ENCODE assay signal across 26 cellular contexts in the genomic region with DNA sequence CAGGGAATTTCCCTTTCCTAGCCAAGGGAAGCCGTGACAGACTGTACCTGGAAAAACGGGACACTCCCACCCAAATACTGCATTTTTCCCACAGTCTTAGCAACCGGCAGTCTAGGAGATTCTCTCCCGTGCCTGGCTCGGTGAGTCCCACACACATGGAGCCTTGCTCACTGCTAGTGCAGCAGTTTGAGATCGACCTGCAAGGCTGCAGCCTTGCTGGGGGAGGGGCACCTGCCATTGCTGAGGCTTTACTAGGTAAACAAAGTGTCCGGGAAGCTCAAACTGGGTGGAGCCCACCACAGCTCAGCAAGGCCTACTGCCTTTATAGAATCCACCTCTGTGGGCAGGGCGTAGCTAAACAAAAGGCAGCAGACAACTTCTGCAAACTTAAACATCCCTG.
A peak's percentile ranks its signal among the peaks of the same experiment; 100 is the strongest.
DNase-seq lines count a peak whose midpoint lies in the region; ATAC-seq, FAIRE-seq and TF ChIP-seq lines count a peak whose summit lies in the region.
"Had no signal": no experiment of that assay in that cellular context is flagged by ENCODE, and none has a peak within 500 bp of the region (broad histone marks: within the 10 kb centered on the region; RNA-seq: fewer than 3 reads in every experiment).

No MANE protein-coding gene starts in this region.

- peak; percentile 33 for FAIRE-seq in GM12891 (lab: Jason Lieb, UNC)
- FAIRE-seq: A204.1, G401.6, GM12892 had no signal

- DNase-seq in ELF-1 (ENCODE audit: low read depth, low spot score) (peak; percentile 27), GM12891 (ENCODE audit: insufficient read length, low spot score) (no peak), neural progenitor cell (ENCODE audit: low spot score) (peak; percentile 5)
- DNase-seq in activated T-cell treated with anti-CD3 and anti-CD28 coated beads, Interleukin-2, amount 50 U/mL, for 24 hours = no peak
- DNase-seq: 8988T; ACHN; BE2C; C1 segment of cervical spinal cord; CD4-positive, alpha-beta memory T cell; CD4-positive, CD25-positive, alpha-beta regulatory T cell; CD8-positive, alpha-beta memory T cell; COR-L47; DMS 273 treated with DMSO at 0.1 percent for 48 hours; DMS153; DMS53; DMS79; DND-41; EL; GF-D8 had no signal

- H3K27me3 ChIP-seq in neural progenitor cell = no peaks in the 10 kb centered on the region
- H3K27me3 ChIP-seq: BE2C, BLaER1 had no signal

- H3K4me3 Mint-ChIP-seq in neural progenitor cell = no peak overlapping the region
- H3K4me3 Mint-ChIP-seq in activated T-cell treated with anti-CD3 and anti-CD28 coated beads, Interleukin-2, amount 50 U/mL, for 24 hours = no peak overlapping the region
- H3K4me3 Mint-ChIP-seq: CD14-positive monocyte; CD4-positive, alpha-beta memory T cell; CD4-positive, CD25-positive, alpha-beta regulatory T cell; CD8-positive, alpha-beta memory T cell had no signal

- H3K4me3 ChIP-seq in neural progenitor cell = no peak overlapping the region
- H3K4me3 ChIP-seq: BLaER1 had no signal

- no peaks in the 10 kb centered on the region for H3K4me1 ChIP-seq in neural progenitor cell
- H3K4me1 ChIP-seq: BE2C had no signal

- no peaks in the 10 kb centered on the region for H3K9me3 Mint-ChIP-seq in neural progenitor cell
- H3K9me3 Mint-ChIP-seq in activated T-cell treated with anti-CD3 and anti-CD28 coated beads, Interleukin-2, amount 50 U/mL, for 24 hours = no peaks in the 10 kb centered on the region

- no peak for ATAC-seq in HG02938 (IDR thresholded peaks at IDR 0.05; ENCODE audit: unreplicated experiment)
- no peak for ATAC-seq in GM18498 (IDR thresholded peaks at IDR 0.05; ENCODE audit: unreplicated experiment)

- no peaks in the 10 kb centered on the region for H3K9me3 ChIP-seq in neural progenitor cell (ENCODE audit: low read depth)
- H3K9me3 ChIP-seq: BE2C had no signal

- TF ChIP-seq POLR2A in GM12891 (IDR thresholded peaks at IDR 0.05; ENCODE audit: low read depth, low read length) = no peak

- TF ChIP-seq CTCF in neural progenitor cell (IDR thresholded peaks at IDR 0.05) = no peak

- no peak overlapping the region for H3K9ac ChIP-seq in neural progenitor cell
- H3K9ac ChIP-seq: BLaER1 had no signal

- no peaks in the 10 kb centered on the region for H3K36me3 Mint-ChIP-seq in neural progenitor cell
- no peaks in the 10 kb centered on the region for H3K36me3 Mint-ChIP-seq in activated T-cell treated with anti-CD3 and anti-CD28 coated beads, Interleukin-2, amount 50 U/mL, for 24 hours (ENCODE audit: low read depth)
- H3K36me3 Mint-ChIP-seq: CD14-positive monocyte; CD4-positive, alpha-beta memory T cell; CD4-positive, CD25-positive, alpha-beta regulatory T cell; CD8-positive, alpha-beta memory T cell had no signal

- H3K27ac Mint-ChIP-seq in neural progenitor cell = no peak overlapping the region
- no peak overlapping the region for H3K27ac Mint-ChIP-seq in activated T-cell treated with anti-CD3 and anti-CD28 coated beads, Interleukin-2, amount 50 U/mL, for 24 hours
- H3K27ac Mint-ChIP-seq: CD14-positive monocyte; CD4-positive, alpha-beta memory T cell; CD8-positive, alpha-beta memory T cell had no signal

- no peaks in the 10 kb centered on the region for H4K20me1 ChIP-seq in neural progenitor cell (ENCODE audit: low read depth)
- H4K20me1 ChIP-seq: BLaER1 had no signal

- H3F3A ChIP-seq in neural progenitor cell (ENCODE audit: low read depth) = no peaks in the 10 kb centered on the region

- H3K36me3 ChIP-seq in neural progenitor cell = no peaks in the 10 kb centered on the region
- H3K36me3 ChIP-seq: BE2C, BLaER1 had no signal

- H3K4me2 ChIP-seq in neural progenitor cell = no peak overlapping the region
- H3K4me2 ChIP-seq: BLaER1 had no signal

- no peaks in the 10 kb centered on the region for H3K79me2 ChIP-seq in neural progenitor cell (ENCODE audit: low read depth)

- peaks cover 2% of the 10 kb centered on the region for H3K4me1 Mint-ChIP-seq in neural progenitor cell
- peaks cover 11% of the 10 kb centered on the region for H3K4me1 Mint-ChIP-seq in activated T-cell treated with anti-CD3 and anti-CD28 coated beads, Interleukin-2, amount 50 U/mL, for 24 hours (ENCODE audit: low read depth)
- H3K4me1 Mint-ChIP-seq: CD14-positive monocyte; CD4-positive, CD25-positive, alpha-beta regulatory T cell had no signal

- no peak overlapping the region for H3K27ac ChIP-seq in neural progenitor cell
- H3K27ac ChIP-seq: BLaER1 had no signal

- peak overlapping the region; percentile 47 for H2AFZ ChIP-seq in neural progenitor cell (replicated peaks)

- H3K27me3 Mint-ChIP-seq in neural progenitor cell (ENCODE audit: insufficient read depth, low read depth) = peaks cover 4% of the 10 kb centered on the region
- peaks cover 69% of the 10 kb centered on the region for H3K27me3 Mint-ChIP-seq in activated T-cell treated with anti-CD3 and anti-CD28 coated beads, Interleukin-2, amount 50 U/mL, for 24 hours
- H3K27me3 Mint-ChIP-seq: CD4-positive, CD25-positive, alpha-beta regulatory T cell had no signal

TF ChIP-seq in GM12891, 5 proteins besides CTCF, POLR2A, EP300 and RAD21:
- no peak for TF ChIP-seq PAX5 (IDR thresholded peaks at IDR 0.05; ENCODE audit: insufficient read depth, low read length, severe bottlenecking)
- no peak for TF ChIP-seq POU2F2 (IDR thresholded peaks at IDR 0.05; ENCODE audit: low read depth, low read length)
- TF ChIP-seq SPI1 (IDR thresholded peaks at IDR 0.05; ENCODE audit: low read depth, low read length) = no peak
- no peak for TF ChIP-seq TAF1 (IDR thresholded peaks at IDR 0.05; ENCODE audit: low read depth, low read length)
- TF ChIP-seq POLR2AphosphoS5 (IDR thresholded peaks at IDR 0.05; ENCODE audit: low read depth, low read length) = no peak

Comparison
In these comparisons a context has a peak if more than half of its experiments do, and no peak if none do; other contexts are left out.
1. DNase-seq: peak in ELF-1 (single experiment) and neural progenitor cell (single experiment); none in GM12891 (single experiment) and activated T-cell treated with anti-CD3 and anti-CD28 coated beads, Interleukin-2, amount 50 U/mL, for 24 hours (single experiment).